In the genomic region with DNA sequence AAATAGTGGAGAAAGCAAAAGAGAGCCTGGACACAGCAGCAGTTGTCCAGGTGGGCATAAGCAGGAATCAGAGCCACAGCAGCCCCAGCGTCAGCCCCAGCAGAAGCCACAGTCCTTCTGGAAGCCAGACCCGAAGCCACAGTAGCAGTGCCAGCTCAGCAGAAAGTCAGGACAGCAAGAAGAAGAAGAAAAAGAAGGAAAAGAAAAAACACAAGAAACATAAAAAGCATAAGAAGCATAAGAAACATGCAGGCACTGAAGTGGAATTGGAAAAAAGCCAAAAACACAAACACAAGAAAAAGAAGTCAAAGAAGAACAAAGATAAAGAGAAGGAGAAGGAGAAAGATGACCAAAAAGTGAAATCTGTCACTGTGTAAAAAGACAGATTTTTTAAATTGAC, we compare ENCODE assay signal across 19 cellular contexts. TPM values are rescaled to one million over a fixed set of nuclear protein-coding genes. Genes with fewer than 3 reads are reported as not detected.
DNase-seq lines count a peak whose midpoint lies in the region; ATAC-seq, FAIRE-seq and TF ChIP-seq lines count a peak whose summit lies in the region.
"Had no signal": no experiment of that assay in that cellular context is flagged by ENCODE, and none has a peak within 500 bp of the region (broad histone marks: within the 10 kb centered on the region; RNA-seq: fewer than 3 reads in every experiment).

No MANE protein-coding gene starts in this region.

- intact Hi-C loops in MCF 10A (cut with micrococcal nuclease): no loop called here
- intact Hi-C loops in mammary epithelial cell (cut with micrococcal nuclease): no loop called here
- intact Hi-C loops in GM12878 (cut with micrococcal nuclease; ENCODE audit: unreplicated experiment): no loop called here
- intact Hi-C loops in activated CD4-positive, alpha-beta memory T cell treated with anti-CD3 and anti-CD28 coated beads for 36 hours (cut with micrococcal nuclease): no loop called here

- H3K79me2 ChIP-seq in mammary epithelial cell (ENCODE audit: insufficient read depth, low read length): no peaks in the 10 kb centered on the region
- no peaks in the 10 kb centered on the region for H3K79me2 ChIP-seq in GM12878 (ENCODE audit: control insufficient read depth, insufficient read depth, low read length)

- no peak overlapping the region for H3K27ac ChIP-seq in mammary epithelial cell (ENCODE audit: insufficient read depth, low read depth, low read length)
- H3K27ac ChIP-seq in HEK293 (ENCODE audit: extremely low read depth, low read depth, low read length): no peak overlapping the region
- no peak overlapping the region for H3K27ac ChIP-seq in GM12878 (ENCODE audit: control insufficient read depth, insufficient read depth)
- H3K27ac ChIP-seq: GM23248 had no signal

- H3K36me3 Mint-ChIP-seq in MCF 10A (ENCODE audit: insufficient read depth, unreplicated experiment) (peaks cover 68% of the 10 kb centered on the region), progenitor cell of endocrine pancreas (ENCODE audit: insufficient read depth) (peaks cover 66% of the 10 kb centered on the region)
- H3K36me3 Mint-ChIP-seq in activated CD4-positive, alpha-beta memory T cell treated with anti-CD3 and anti-CD28 coated beads for 36 hours: peaks cover 52% of the 10 kb centered on the region
- peaks cover 58 to 67% of the 10 kb centered on the region in 2 donors for H3K36me3 Mint-ChIP-seq in activated naive CD4-positive, alpha-beta T cell treated with anti-CD3 and anti-CD28 coated beads, Interleukin-2, amount 50 U/mL, for 72 hours

- H3K27me3 ChIP-seq in mammary epithelial cell (ENCODE audit: insufficient read depth, low read length) (no peaks in the 10 kb centered on the region), GM12878 (replicated peaks in 1 of 2; ENCODE audit: control insufficient read depth in 2 of 2, insufficient read depth in 2 of 2, low read length in 1 of 2) (no peaks in the 10 kb centered on the region)

- TF ChIP-seq POLR2A in GM12878 (IDR thresholded peaks at IDR 0.05; ENCODE audit: low read depth, low read length) (0 out of 2 replicates have a peak, but pooled peaks have one; percentile 30), erythroblast (IDR thresholded peaks at IDR 0.05; ENCODE audit: low read length) (no peak)

- H3K4me3 Mint-ChIP-seq in MCF 10A (ENCODE audit: unreplicated experiment) (no peak overlapping the region), progenitor cell of endocrine pancreas (ENCODE audit: low read depth) (no peak overlapping the region)
- no peak overlapping the region for H3K4me3 Mint-ChIP-seq in activated CD4-positive, alpha-beta memory T cell treated with anti-CD3 and anti-CD28 coated beads for 36 hours

- BruUV-seq in MCF 10A (replicated peaks; lab: Mats Ljungman, UMichigan) (no TSS peak), mammary epithelial cell (replicated peaks; lab: Mats Ljungman, UMichigan) (no TSS peak), GM12878 (replicated peaks; lab: Mats Ljungman, UMichigan) (no TSS peak)

- H4K20me1 ChIP-seq in mammary epithelial cell (ENCODE audit: insufficient read depth, low read length) (no peaks in the 10 kb centered on the region), GM12878 (ENCODE audit: control insufficient read depth, insufficient read depth) (no peaks in the 10 kb centered on the region)

- H3K27me3 Mint-ChIP-seq in MCF 10A (ENCODE audit: insufficient read depth, unreplicated experiment): no peaks in the 10 kb centered on the region
- H3K27me3 Mint-ChIP-seq in progenitor cell of endocrine pancreas: no peaks in the 10 kb centered on the region
- no peaks in the 10 kb centered on the region for H3K27me3 Mint-ChIP-seq in activated CD4-positive, alpha-beta memory T cell treated with anti-CD3 and anti-CD28 coated beads for 36 hours

- CTCF ChIA-PET in MCF 10A (lab: Yijun Ruan, JAX) (interaction anchor here (0.6 to 0.7 kb wide), 2 partner anchors 125 to 1082 kb away, joined by 4 read pairs; no protein-coding TSS in a partner anchor), mammary epithelial cell (lab: Charles Lee; ENCODE audit: low non-redundant PET) (no interaction called here), HEK293 (lab: Yijun Ruan, JAX) (interaction anchor here (1.0 kb wide), 1 partner anchor 55 kb away, joined by 3 read pairs; no protein-coding TSS in a partner anchor), GM12878 (lab: Yijun Ruan, JAX) (no interaction called here)
- CTCF ChIA-PET in activated CD4-positive, alpha-beta memory T cell treated with anti-CD3 and anti-CD28 coated beads for 36 hours (lab: Charles Lee): no interaction called here

- in situ Hi-C loops in mammary epithelial cell (cut with MboI; ENCODE audit: low sequenced_read_pairs in 2 of 2): no loop called here
- in situ Hi-C loops in GM12878 (cut with MboI): no loop called here

- 100% methylated on average over 2 of the region's 2 CpGs for WGBS in mammary epithelial cell (ENCODE audit: low coverage, missing lambda C conversion rate)
- 100% methylated on average over 2 of the region's 2 CpGs for WGBS in GM12878 (ENCODE audit: insufficient coverage, insufficient replicate concordance, low lambda C conversion rate, missing lambda C conversion rate)

- no peak overlapping the region for H3K4me2 ChIP-seq in mammary epithelial cell (ENCODE audit: insufficient read depth, low read depth, low read length)
- no peak overlapping the region for H3K4me2 ChIP-seq in GM12878 (ENCODE audit: control insufficient read depth, insufficient read depth)

- TF ChIP-seq CTCF in MCF 10A (IDR thresholded peaks at IDR 0.05; ENCODE audit: unreplicated experiment): no peak
- TF ChIP-seq CTCF in mammary epithelial cell (conservative IDR thresholded peaks at IDR 0.05 in 1 of 2, IDR thresholded peaks at IDR 0.05 in 1 of 2; ENCODE audit: extremely low read depth in 1 of 2, insufficient read depth in 1 of 2, low read depth in 1 of 2, low read length in 2 of 2): no peak
- TF ChIP-seq CTCF in HEK293 (tag by site-specific recombination; IDR thresholded peaks at IDR 0.05): no peak
- no peak for TF ChIP-seq CTCF in GM12878 (IDR thresholded peaks at IDR 0.05 in 2 of 3, conservative IDR thresholded peaks at IDR 0.05 in 1 of 3; ENCODE audit: control insufficient read depth in 2 of 3, extremely low read depth in 1 of 3, insufficient read depth in 1 of 3, low read depth in 3 of 3, low read length in 3 of 3)
- no peak for TF ChIP-seq CTCF in progenitor cell of endocrine pancreas (IDR thresholded peaks at IDR 0.05; ENCODE audit: unreplicated experiment)

- POLR2A ChIA-PET in MCF 10A (lab: Yijun Ruan, JAX): interaction anchor here (0.6 kb wide), 1 partner anchor 566 kb away, joined by 3 read pairs; no protein-coding TSS in a partner anchor
- POLR2A ChIA-PET in HEK293 (lab: Yijun Ruan, JAX): no interaction called here
- POLR2A ChIA-PET in GM12878 (lab: Charles Lee): no interaction called here
- POLR2A ChIA-PET in activated CD4-positive, alpha-beta memory T cell treated with anti-CD3 and anti-CD28 coated beads for 36 hours (lab: Charles Lee): no interaction called here

- no peaks in the 10 kb centered on the region for H3K9me3 ChIP-seq in mammary epithelial cell (replicated peaks; ENCODE audit: insufficient read depth, low read length)
- H3K9me3 ChIP-seq in HEK293 (ENCODE audit: control insufficient read depth, insufficient read depth, low read depth, low read length): no peaks in the 10 kb centered on the region
- H3K9me3 ChIP-seq in GM12878 (replicated peaks; ENCODE audit: control insufficient read depth, insufficient read depth, low read length): peaks cover 1% of the 10 kb centered on the region; the same call in 1 of the 3 replicates
- H3K9me3 ChIP-seq: HAP-1 had no signal

- H3K9me3 Mint-ChIP-seq in MCF 10A (ENCODE audit: unreplicated experiment): peaks cover 8% of the 10 kb centered on the region
- H3K9me3 Mint-ChIP-seq in progenitor cell of endocrine pancreas (ENCODE audit: low read depth): peaks cover 48% of the 10 kb centered on the region
- peaks cover 48% of the 10 kb centered on the region for H3K9me3 Mint-ChIP-seq in activated CD4-positive, alpha-beta memory T cell treated with anti-CD3 and anti-CD28 coated beads for 36 hours
- peaks cover 36 to 40% of the 10 kb centered on the region in 2 donors for H3K9me3 Mint-ChIP-seq in activated naive CD4-positive, alpha-beta T cell treated with anti-CD3 and anti-CD28 coated beads, Interleukin-2, amount 50 U/mL, for 72 hours

- TF ChIP-seq RAD21 in GM12878 (IDR thresholded peaks at IDR 0.05; ENCODE audit: insufficient read depth, low read depth, low read length): no peak

- H3K27ac Mint-ChIP-seq in MCF 10A (ENCODE audit: low read depth, unreplicated experiment) (peak overlapping the region; percentile 37), progenitor cell of endocrine pancreas (peak overlapping the region; percentile 60)
- no peak overlapping the region for H3K27ac Mint-ChIP-seq in activated CD4-positive, alpha-beta memory T cell treated with anti-CD3 and anti-CD28 coated beads for 36 hours
- H3K27ac Mint-ChIP-seq in activated naive CD4-positive, alpha-beta T cell treated with anti-CD3 and anti-CD28 coated beads, Interleukin-2, amount 50 U/mL, for 72 hours: peak overlapping the region in 1 of 2 donors; percentile 93

- no peak for DNase-seq in MCF 10A (ENCODE audit: unreplicated experiment)
- DNase-seq in mammary epithelial cell: no peak
- DNase-seq in GM12878 (ENCODE audit: low read depth, low spot score): no peak
- DNase-seq in progenitor cell of endocrine pancreas (ENCODE audit: low spot score, unreplicated experiment): no peak
- no peak for DNase-seq in erythroblast (lab: John Stamatoyannopoulos, UW)
- DNase-seq in activated CD4-positive, alpha-beta memory T cell treated with anti-CD3 and anti-CD28 coated beads for 36 hours: no peak
- no peak for DNase-seq in activated naive CD4-positive, alpha-beta T cell treated with anti-CD3 and anti-CD28 coated beads, Interleukin-2, amount 50 U/mL, for 72 hours (ENCODE audit: low spot score in 2 of 2)
- DNase-seq: ACHN, C1 segment of cervical spinal cord, DND-41, GM23248, KG1, MV-4-11, NCI-H1694 treated with DMSO at 0.1 percent for 48 hours, NCI-H510A, NCI-H748 treated with DMSO at 0.1 percent for 48 hours, Right ventricle myocardium superior had no signal

- no peak for TF ChIP-seq EP300 in GM12878 (IDR thresholded peaks at IDR 0.05; ENCODE audit: borderline replicate concordance in 1 of 2, control insufficient read depth in 1 of 2, low read depth in 2 of 2, low read length in 2 of 2)

- H3K9ac ChIP-seq in mammary epithelial cell (ENCODE audit: insufficient read depth, low read length) (no peak overlapping the region), GM12878 (ENCODE audit: control insufficient read depth, insufficient read depth, low read length) (no peak overlapping the region)
- H3K9ac ChIP-seq: GM23248 had no signal

- dilution Hi-C loops in mammary epithelial cell (cut with HindIII; ENCODE audit: low sequenced_read_pairs): no loop called here

- no peak for ATAC-seq in GM12878
- ATAC-seq in activated naive CD4-positive, alpha-beta T cell treated with anti-CD3 and anti-CD28 coated beads, Interleukin-2, amount 50 U/mL, for 72 hours: no peak

- H2AFZ ChIP-seq in mammary epithelial cell (ENCODE audit: low read depth, low read length) (no peak overlapping the region), GM12878 (ENCODE audit: control insufficient read depth, low read depth, low read length) (no peak overlapping the region)
- H2AFZ ChIP-seq: GM23248 had no signal

- RAD21 ChIA-PET in GM12878 (lab: Charles Lee; ENCODE audit: unreplicated experiment): no interaction called here

- H3K4me1 Mint-ChIP-seq in MCF 10A (ENCODE audit: insufficient read depth, unreplicated experiment) (no peaks in the 10 kb centered on the region), progenitor cell of endocrine pancreas (ENCODE audit: low read depth) (no peaks in the 10 kb centered on the region)
- no peaks in the 10 kb centered on the region for H3K4me1 Mint-ChIP-seq in activated CD4-positive, alpha-beta memory T cell treated with anti-CD3 and anti-CD28 coated beads for 36 hours (ENCODE audit: low read depth)

- H3K36me3 ChIP-seq in mammary epithelial cell (ENCODE audit: insufficient read depth, low read length) (peaks cover 42% of the 10 kb centered on the region), HEK293 (ENCODE audit: control insufficient read depth in 2 of 2, insufficient read depth in 1 of 2, low read length in 2 of 2) (peaks cover 51% of the 10 kb centered on the region in 2 experiments), GM12878 (ENCODE audit: control insufficient read depth in 2 of 2, insufficient read depth in 2 of 2, low read length in 1 of 2) (peaks cover 0 to 42% of the 10 kb centered on the region in 2 experiments)

- no peak for FAIRE-seq in GM12878 (lab: Jason Lieb, UNC)

- SMC1A ChIA-PET in GM12878 (lab: Charles Lee; ENCODE audit: uncharacterized antibody, unreplicated experiment): no interaction called here

- no peak overlapping the region for H3K4me3 ChIP-seq in mammary epithelial cell (replicated peaks in 1 of 3; ENCODE audit: insufficient read depth in 1 of 3, low read depth in 2 of 3, low read length in 3 of 3)
- H3K4me3 ChIP-seq in HEK293 (ENCODE audit: low read depth, low read length): no peak overlapping the region
- no peak overlapping the region for H3K4me3 ChIP-seq in GM12878
- H3K4me3 ChIP-seq: GM23248, HAP-1 had no signal

- no peaks in the 10 kb centered on the region for H3K4me1 ChIP-seq in mammary epithelial cell (ENCODE audit: insufficient read depth, low read length)
- H3K4me1 ChIP-seq in HEK293 (ENCODE audit: control insufficient read depth, insufficient read depth, low read length): no peaks in the 10 kb centered on the region
- no peaks in the 10 kb centered on the region for H3K4me1 ChIP-seq in GM12878 (ENCODE audit: control insufficient read depth, insufficient read depth, low read length)
- H3K4me1 ChIP-seq: HAP-1 had no signal

RNA-seq across cellular contexts. Expression of a gene that starts 32.7 kb away (rescaled TPM):
- total RNA-seq in MCF 10A (2022) (50.1 and 57.3 TPM in 2 replicates), mammary epithelial cell (10 to 100 TPM; 33.0 to 40.4 TPM), GM12878 (2014; rRNA removed) (20.1 and 20.6 TPM in 2 replicates), GM12878 (2014; rRNA removed; fragmentation: Illumina TruSeq; extraction: Trizol) (40.7 and 42.2 TPM in 2 replicates), GM12878 (2021) (54.0 and 57.3 TPM in 2 replicates), progenitor cell of endocrine pancreas (75.9 and 76.1 TPM in 2 replicates)
- polyA plus RNA-seq in mammary epithelial cell (15.8 TPM), GM12878 (2011; rRNA removed) (80.2 and 118 TPM in 2 replicates), GM12878 (2014; fragmentation: Illumina TruSeq; extraction: Trizol) (65.5 and 78.0 TPM in 2 replicates), GM12878 (2014; fragmentation: Nextera tagmentation; extraction: Ambion mirVana) (10 to 100 TPM; 16.9 to 23.4 TPM), GM12878 (2014; rRNA removed) (30.5 and 41.1 TPM in 2 replicates), GM12878 (2016; fragmentation: Nextera tagmentation; extraction: Ambion mirVana) (10 to 100 TPM; 29.4 to 32.4 TPM)
- polyA minus RNA-seq in mammary epithelial cell: 22.9 TPM
- 336 and 342 TPM in 2 replicates for total RNA-seq in GM12878 (2013; cell fraction: nucleolus; rRNA removed)
- polyA plus RNA-seq in GM12878 (2011; ENCODE audit: low read depth): 37.2 TPM
- 22.2 and 28.0 TPM in 2 replicates for polyA plus RNA-seq in GM12878 (2011; cell fraction: cytosol; rRNA removed)
- polyA plus RNA-seq in GM12878 (2011; cell fraction: nucleus; rRNA removed): 96.8 and 101 TPM in 2 replicates
- 49.1 and 59.3 TPM in 2 replicates for polyA plus RNA-seq in GM12878 (2012)
- 63.2 and 83.5 TPM in 2 replicates for polyA minus RNA-seq in GM12878 (2011; rRNA and poly(A)+ RNA removed)
- polyA minus RNA-seq in GM12878 (2011; cell fraction: cytosol; rRNA and poly(A)+ RNA removed): 17.5 and 19.1 TPM in 2 replicates
- 91.2 and 130 TPM in 2 replicates for polyA minus RNA-seq in GM12878 (2011; cell fraction: nucleus; rRNA and poly(A)+ RNA removed)
- 10 to 100 TPM; 74.6 to 76.1 TPM for total RNA-seq in activated CD4-positive, alpha-beta memory T cell treated with anti-CD3 and anti-CD28 coated beads for 36 hours
- total RNA-seq in activated naive CD4-positive, alpha-beta T cell treated with anti-CD3 and anti-CD28 coated beads, Interleukin-2, amount 50 U/mL, for 72 hours: 10 to 100 TPM; 69.7 to 76.2 TPM

Comparison
In these comparisons a context has a peak if more than half of its experiments do, and no peak if none do; other contexts are left out.
1. CTCF ChIA-PET loops: an anchor here in MCF 10A (0.6 to 0.7 kb wide) and HEK293 (1.0 kb wide); none called in mammary epithelial cell, GM12878 and activated CD4-positive, alpha-beta memory T cell treated with anti-CD3 and anti-CD28 coated beads for 36 hours.